29 cellular contexts compared by ENCODE assay signal in genomic region chr14:26130690-26131089, GRCh38.
"Had no signal": no experiment of that assay in that cellular context is flagged by ENCODE, and none has a peak within 500 bp of the region (broad histone marks: within the 10 kb centered on the region; RNA-seq: fewer than 3 reads in every experiment).

No MANE protein-coding gene starts in this region.

- H3K27me3 Mint-ChIP-seq: dendritic cell treated with granulocyte-macrophage colony-stimulating factor and Interleukin-4, amounts not matched to agents 40 ng/mL and 50 ng/mL, for 4 days; effector memory CD8-positive, alpha-beta T cell had no signal

- H3K27me3 ChIP-seq: colonic mucosa, dorsolateral prefrontal cortex, esophagus muscularis mucosa, esophagus squamous epithelium, foreskin keratinocyte, gastrocnemius medialis, gastroesophageal sphincter, heart left ventricle, heart right ventricle had no signal

- H3K4me3 ChIP-seq: colonic mucosa, coronary artery, dorsolateral prefrontal cortex, esophagus muscularis mucosa, esophagus squamous epithelium, gastrocnemius medialis, gastroesophageal sphincter, heart left ventricle, heart right ventricle had no signal

- FAIRE-seq: colon, endometrium, endothelial cell of umbilical vein, frontal cortex had no signal

- H3K36me3 ChIP-seq: colonic mucosa, esophagus muscularis mucosa, esophagus squamous epithelium, gastrocnemius medialis, gastroesophageal sphincter, heart left ventricle, heart right ventricle had no signal

- ATAC-seq: effector memory CD8-positive, alpha-beta T cell; esophagus mucosa; foreskin keratinocyte; gastrocnemius medialis; gastroesophageal sphincter; heart left ventricle; heart right ventricle had no signal

- H3K4me1 ChIP-seq: colonic mucosa, esophagus muscularis mucosa, esophagus squamous epithelium, foreskin keratinocyte, gastrocnemius medialis, gastroesophageal sphincter, heart left ventricle, heart right ventricle had no signal

- DNase-seq: colonic mucosa; cortex of kidney; dermis blood vessel endothelial cell; dorsolateral prefrontal cortex; effector CD4-positive, alpha-beta T cell; effector CD8-positive, alpha-beta T cell; effector memory CD4-positive, alpha-beta T cell; effector memory CD8-positive, alpha-beta T cell; endodermal cell; erythroblast; esophagus squamous epithelium; foreskin fibroblast; foreskin keratinocyte; foreskin melanocyte; gastrocnemius medialis; glutamatergic neuron; head of caudate nucleus; heart left ventricle; heart right ventricle had no signal

- H3K27ac ChIP-seq: colonic mucosa, coronary artery, epithelial cell of prostate, esophagus muscularis mucosa, esophagus squamous epithelium, foreskin keratinocyte, gastrocnemius medialis, gastroesophageal sphincter, heart left ventricle, heart right ventricle had no signal

- H3K4me3 Mint-ChIP-seq: dendritic cell treated with granulocyte-macrophage colony-stimulating factor and Interleukin-4, amounts not matched to agents 40 ng/mL and 50 ng/mL, for 4 days; effector memory CD8-positive, alpha-beta T cell; endodermal cell had no signal

- H3K9me3 Mint-ChIP-seq: dendritic cell treated with granulocyte-macrophage colony-stimulating factor and Interleukin-4, amounts not matched to agents 40 ng/mL and 50 ng/mL, for 4 days; endodermal cell had no signal

- H3K9me3 ChIP-seq: colonic mucosa, esophagus muscularis mucosa, esophagus squamous epithelium, gastrocnemius medialis, gastroesophageal sphincter, heart left ventricle, heart right ventricle had no signal

- H3K27ac Mint-ChIP-seq: dendritic cell treated with granulocyte-macrophage colony-stimulating factor and Interleukin-4, amounts not matched to agents 40 ng/mL and 50 ng/mL, for 4 days; effector memory CD8-positive, alpha-beta T cell; endodermal cell had no signal
